ENCODE assay signal across 18 cellular contexts in the genomic region with DNA sequence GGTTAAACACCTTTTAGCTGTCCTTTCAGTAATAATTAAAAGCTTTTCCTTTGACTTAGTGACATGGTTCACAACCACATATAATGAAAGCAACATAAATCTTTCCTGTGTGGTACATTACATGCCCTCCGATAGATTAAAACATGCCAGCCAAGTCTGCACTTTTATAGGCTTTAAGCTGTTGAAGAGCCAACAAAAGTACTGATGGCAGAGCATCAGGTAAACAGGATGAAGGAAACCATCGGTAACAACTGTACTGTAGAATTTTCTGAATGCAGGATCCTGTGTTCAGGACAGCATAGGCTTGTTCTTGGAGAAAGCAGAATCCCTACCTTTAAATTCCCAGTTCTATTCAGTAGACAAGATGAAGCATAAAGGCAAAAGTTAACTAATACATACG.
DNase-seq lines count a peak whose midpoint lies in the region; FAIRE-seq and TF ChIP-seq lines count a peak whose summit lies in the region.
"Had no signal": no experiment of that assay in that cellular context is flagged by ENCODE, and none has a peak within 500 bp of the region (broad histone marks: within the 10 kb centered on the region; RNA-seq: fewer than 3 reads in every experiment).

No MANE protein-coding gene starts in this region.

- DNase-seq in NCI-H446 treated with DMSO at 0.1 percent for 48 hours (lab: John Stamatoyannopoulos, UW) (peak; percentile 56), NCI-H446 (lab: John Stamatoyannopoulos, UW) (no peak), LNCaP clone FGC (ENCODE audit: low read depth) (peak; percentile 82), ascending aorta (ENCODE audit: low spot score in 2 of 2) (no peak), pons (ENCODE audit: low spot score) (no peak), kidney (no peak)
- DNase-seq in activated naive CD8-positive, alpha-beta T cell treated with anti-CD3 and anti-CD28 coated beads for 36 hours: no peak
- DNase-seq: DMS153, GOT3, KBM-7, NCI-H146, NCI-H2227 treated with DMSO at 0.1 percent for 48 hours, NCI-H526, PC-3, SJCRH30 had no signal

- peaks cover 31% of the 10 kb centered on the region for H3K36me3 Mint-ChIP-seq in activated naive CD8-positive, alpha-beta T cell treated with anti-CD3 and anti-CD28 coated beads for 36 hours

- H3K9me3 ChIP-seq in ascending aorta (no peaks in the 10 kb centered on the region), kidney (ENCODE audit: control insufficient read depth in 1 of 2, low read length in 2 of 2) (no peaks in the 10 kb centered on the region)
- H3K9me3 ChIP-seq: BLaER1, SJCRH30 had no signal

- H3K4me3 ChIP-seq in LNCaP clone FGC (ENCODE audit: low read depth, low read length) (no peak overlapping the region), ascending aorta (no peak overlapping the region), kidney (ENCODE audit: low read length in 2 of 2) (no peak overlapping the region)
- H3K4me3 ChIP-seq: BLaER1, SJCRH30 had no signal

- H3K4me3 Mint-ChIP-seq in activated naive CD8-positive, alpha-beta T cell treated with anti-CD3 and anti-CD28 coated beads for 36 hours: no peak overlapping the region

- H3K27ac ChIP-seq in 22Rv1: peak overlapping the region; percentile 26; the same call in 1 of the 2 replicates
- no peak overlapping the region for H3K27ac ChIP-seq in ascending aorta
- no peak overlapping the region for H3K27ac ChIP-seq in kidney (ENCODE audit: low read depth in 2 of 2, low read length in 2 of 2)
- H3K27ac ChIP-seq: BLaER1, SJCRH30 had no signal

- no peaks in the 10 kb centered on the region for H3K36me3 ChIP-seq in ascending aorta
- no peaks in the 10 kb centered on the region for H3K36me3 ChIP-seq in kidney (ENCODE audit: control insufficient read depth in 1 of 2, insufficient read depth in 2 of 2, low read length in 2 of 2)
- H3K36me3 ChIP-seq: BLaER1, SJCRH30 had no signal

- FAIRE-seq in kidney (lab: Jason Lieb, UNC): no peak
- FAIRE-seq: A204.1 had no signal

- no peaks in the 10 kb centered on the region for H3K27me3 ChIP-seq in ascending aorta
- H3K27me3 ChIP-seq: BLaER1, SJCRH30 had no signal

- TF ChIP-seq CTCF in 22Rv1 (IDR thresholded peaks at IDR 0.05) (no peak), LNCaP clone FGC (IDR thresholded peaks at IDR 0.05; ENCODE audit: control insufficient read depth, extremely low read depth, insufficient read depth) (no peak), ascending aorta (IDR thresholded peaks at IDR 0.05) (no peak), kidney (IDR thresholded peaks at IDR 0.05; ENCODE audit: borderline replicate concordance, extremely low read depth, insufficient read depth) (no peak)

- no peak overlapping the region for H3K9ac ChIP-seq in kidney (ENCODE audit: low read length in 2 of 2)
- H3K9ac ChIP-seq: BLaER1 had no signal

- no peaks in the 10 kb centered on the region for H3K9me3 Mint-ChIP-seq in activated naive CD8-positive, alpha-beta T cell treated with anti-CD3 and anti-CD28 coated beads for 36 hours

- H3K27me3 Mint-ChIP-seq in activated naive CD8-positive, alpha-beta T cell treated with anti-CD3 and anti-CD28 coated beads for 36 hours: no peaks in the 10 kb centered on the region

- H3K27ac Mint-ChIP-seq in activated naive CD8-positive, alpha-beta T cell treated with anti-CD3 and anti-CD28 coated beads for 36 hours: peak overlapping the region; percentile 54

- no peaks in the 10 kb centered on the region for H3K4me1 ChIP-seq in ascending aorta
- no peaks in the 10 kb centered on the region for H3K4me1 ChIP-seq in kidney (ENCODE audit: control insufficient read depth in 1 of 2, insufficient read depth in 1 of 2, low read depth in 1 of 2, low read length in 2 of 2)
- H3K4me1 ChIP-seq: BLaER1 had no signal

- H3K4me1 Mint-ChIP-seq in activated naive CD8-positive, alpha-beta T cell treated with anti-CD3 and anti-CD28 coated beads for 36 hours: peaks cover 42% of the 10 kb centered on the region

- intact Hi-C loops in ascending aorta (cut with DNase I): no loop called here
- intact Hi-C loops in kidney (cut with DNase I): no loop called here

Comparison
In these comparisons a context has a peak if more than half of its experiments do, and no peak if none do; other contexts are left out.
1. DNase-seq: peak in NCI-H446 treated with DMSO at 0.1 percent for 48 hours (single experiment) and LNCaP clone FGC (single experiment); none in NCI-H446 (0 of 2), activated naive CD8-positive, alpha-beta T cell treated with anti-CD3 and anti-CD28 coated beads for 36 hours (single experiment), ascending aorta (0 of 2), pons (single experiment) and kidney (single experiment).